1 cellular context compared by ENCODE assay signal in the genomic region with DNA sequence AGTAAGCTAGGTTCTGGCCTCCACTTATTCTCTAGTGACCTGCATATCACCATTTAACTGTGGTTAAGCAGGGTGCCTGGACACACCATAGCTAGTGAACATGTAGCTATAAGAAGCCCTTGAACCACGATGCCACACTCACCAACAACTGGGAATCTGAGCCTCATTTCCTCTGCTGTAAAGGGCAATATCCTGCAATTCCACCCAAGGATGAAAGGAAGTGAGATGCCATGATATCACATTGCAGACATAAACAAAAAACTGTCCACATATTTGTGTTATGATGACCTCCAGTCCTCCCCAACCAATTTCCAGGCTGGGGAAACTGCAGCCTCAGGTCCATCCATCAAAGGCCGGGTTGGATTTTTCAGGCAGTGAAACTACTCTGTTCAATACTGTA.
A peak's percentile ranks its signal among the peaks of the same experiment; 100 is the strongest.
TF ChIP-seq lines count a peak whose summit lies in the region.

No MANE protein-coding gene starts in this region.

TF ChIP-seq in IMR-90, 13 proteins besides CTCF, POLR2A, EP300 and RAD21:
- TF ChIP-seq CEBPB (IDR thresholded peaks at IDR 0.05; ENCODE audit: low read depth, low read length) (peak; percentile 55), FOS (IDR thresholded peaks at IDR 0.05; ENCODE audit: low read depth, low read length) (0 out of 2 replicates have a peak, but pooled peaks have one; percentile 18), MAFK (IDR thresholded peaks at IDR 0.05; ENCODE audit: low read depth, low read length) (peak; percentile 37; the same call in 1 of the 2 replicates)
- TF ChIP-seq, protein P1, sequence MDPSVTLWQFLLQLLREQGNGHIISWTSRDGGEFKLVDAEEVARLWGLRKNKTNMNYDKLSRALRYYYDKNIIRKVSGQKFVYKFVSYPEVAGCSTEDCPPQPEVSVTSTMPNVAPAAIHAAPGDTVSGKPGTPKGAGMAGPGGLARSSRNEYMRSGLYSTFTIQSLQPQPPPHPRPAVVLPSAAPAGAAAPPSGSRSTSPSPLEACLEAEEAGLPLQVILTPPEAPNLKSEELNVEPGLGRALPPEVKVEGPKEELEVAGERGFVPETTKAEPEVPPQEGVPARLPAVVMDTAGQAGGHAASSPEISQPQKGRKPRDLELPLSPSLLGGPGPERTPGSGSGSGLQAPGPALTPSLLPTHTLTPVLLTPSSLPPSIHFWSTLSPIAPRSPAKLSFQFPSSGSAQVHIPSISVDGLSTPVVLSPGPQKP (IDR thresholded peaks at IDR 0.05; ENCODE audit: borderline replicate concordance, low read depth, low read length), result no peak
